ENCODE assay signal across 19 cellular contexts in the genomic region with DNA sequence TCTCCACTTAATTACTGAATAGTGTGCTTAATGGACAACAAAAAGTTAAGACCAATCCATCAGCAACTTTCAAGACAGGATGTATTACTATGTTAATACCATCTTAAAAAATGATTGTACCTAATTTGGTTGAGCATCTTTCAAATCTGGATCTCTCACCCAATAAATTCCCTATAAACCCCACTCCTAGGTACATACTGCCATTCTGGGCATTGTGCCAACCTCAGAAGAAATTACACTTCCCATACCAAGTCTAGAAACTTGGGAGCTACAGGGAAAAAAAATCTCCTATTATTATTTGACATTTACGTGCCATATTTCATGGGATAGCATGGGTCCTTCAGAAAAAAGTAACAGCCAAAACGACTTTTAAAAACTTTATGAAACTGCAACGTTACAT.
DNase-seq lines count a peak whose midpoint lies in the region; ATAC-seq and TF ChIP-seq lines count a peak whose summit lies in the region.
"Had no signal": no experiment of that assay in that cellular context is flagged by ENCODE, and none has a peak within 500 bp of the region (broad histone marks: within the 10 kb centered on the region; RNA-seq: fewer than 3 reads in every experiment).

No MANE protein-coding gene starts in this region.

- H3K36me3 ChIP-seq in HEK293 (ENCODE audit: control insufficient read depth in 2 of 2, insufficient read depth in 1 of 2, low read length in 2 of 2), result peaks cover 59 to 88% of the 10 kb centered on the region in 2 experiments
- H3K36me3 ChIP-seq: breast epithelium had no signal

- H3K4me1 Mint-ChIP-seq in activated naive CD4-positive, alpha-beta T cell treated with anti-CD3 and anti-CD28 coated beads, Interleukin-2, amount 50 U/mL, for 24 hours, result peaks cover 70% of the 10 kb centered on the region
- peaks cover 59% of the 10 kb centered on the region for H3K4me1 Mint-ChIP-seq in activated naive CD8-positive, alpha-beta T cell (ENCODE audit: low read depth)
- peaks cover 46% of the 10 kb centered on the region for H3K4me1 Mint-ChIP-seq in stimulated activated effector memory CD8-positive, alpha-beta T cell treated with anti-CD3 and anti-CD28 coated beads, Interleukin-12 subunit alpha, Interleukin-12 subunit beta, amount 100 ng/mL, for 72 hours
- peaks cover 50% of the 10 kb centered on the region for H3K4me1 Mint-ChIP-seq in stimulated activated memory B cell treated with anti-CD40 and anti-IgM and Interleukin-4, amounts not matched to agents 10 μg/mL and 1 μg/mL and 100 μg/mL, for 72 hours

- H3K4me3 Mint-ChIP-seq in activated naive CD4-positive, alpha-beta T cell treated with anti-CD3 and anti-CD28 coated beads, Interleukin-2, amount 50 U/mL, for 24 hours, result peak overlapping the region; percentile 95
- peak overlapping the region; percentile 56 for H3K4me3 Mint-ChIP-seq in activated naive CD8-positive, alpha-beta T cell
- peak overlapping the region; percentile 89 for H3K4me3 Mint-ChIP-seq in stimulated activated effector memory CD8-positive, alpha-beta T cell treated with anti-CD3 and anti-CD28 coated beads, Interleukin-12 subunit alpha, Interleukin-12 subunit beta, amount 100 ng/mL, for 72 hours
- H3K4me3 Mint-ChIP-seq in stimulated activated memory B cell treated with anti-CD40 and anti-IgM and Interleukin-4, amounts not matched to agents 10 μg/mL and 1 μg/mL and 100 μg/mL, for 72 hours, result no peak overlapping the region

- POLR2A ChIA-PET in HEK293 (lab: Yijun Ruan, JAX), result interaction anchor here (9.8 kb wide), 1 partner anchor 39 kb away, joined by 510 read pairs; no protein-coding TSS in a partner anchor

- no peak overlapping the region for H3K27ac ChIP-seq in HEK293 (ENCODE audit: extremely low read depth, low read depth, low read length)
- H3K27ac ChIP-seq: breast epithelium, esophagus muscularis mucosa, left lung, pancreas had no signal

- CTCF ChIA-PET in HEK293 (lab: Yijun Ruan, JAX), result no interaction called here

- TF ChIP-seq CTCF in HEK293 (tag by site-specific recombination; IDR thresholded peaks at IDR 0.05), result no peak

- H3K9me3 Mint-ChIP-seq in activated naive CD4-positive, alpha-beta T cell treated with anti-CD3 and anti-CD28 coated beads, Interleukin-2, amount 50 U/mL, for 24 hours, result no peaks in the 10 kb centered on the region
- H3K9me3 Mint-ChIP-seq in activated naive CD8-positive, alpha-beta T cell (ENCODE audit: low read depth), result no peaks in the 10 kb centered on the region
- no peaks in the 10 kb centered on the region for H3K9me3 Mint-ChIP-seq in stimulated activated effector memory CD8-positive, alpha-beta T cell treated with anti-CD3 and anti-CD28 coated beads, Interleukin-12 subunit alpha, Interleukin-12 subunit beta, amount 100 ng/mL, for 72 hours
- H3K9me3 Mint-ChIP-seq in stimulated activated memory B cell treated with anti-CD40 and anti-IgM and Interleukin-4, amounts not matched to agents 10 μg/mL and 1 μg/mL and 100 μg/mL, for 72 hours, result no peaks in the 10 kb centered on the region

- no peak for TF ChIP-seq POLR2A in GM18505 (IDR thresholded peaks at IDR 0.05; ENCODE audit: borderline replicate concordance, extremely low read depth, insufficient read depth, insufficient read length)

- no peak overlapping the region for H3K4me3 ChIP-seq in HEK293 (ENCODE audit: low read depth, low read length)
- H3K4me3 ChIP-seq: breast epithelium, esophagus muscularis mucosa, left lung, pancreas had no signal

- no peaks in the 10 kb centered on the region for H3K9me3 ChIP-seq in HEK293 (ENCODE audit: control insufficient read depth, insufficient read depth, low read depth, low read length)
- H3K9me3 ChIP-seq: breast epithelium, esophagus muscularis mucosa, left lung, pancreas had no signal

- H3K36me3 Mint-ChIP-seq in activated naive CD4-positive, alpha-beta T cell treated with anti-CD3 and anti-CD28 coated beads, Interleukin-2, amount 50 U/mL, for 24 hours, result peaks cover 50% of the 10 kb centered on the region
- peaks cover 41% of the 10 kb centered on the region for H3K36me3 Mint-ChIP-seq in activated naive CD8-positive, alpha-beta T cell
- peaks cover 100% of the 10 kb centered on the region for H3K36me3 Mint-ChIP-seq in stimulated activated effector memory CD8-positive, alpha-beta T cell treated with anti-CD3 and anti-CD28 coated beads, Interleukin-12 subunit alpha, Interleukin-12 subunit beta, amount 100 ng/mL, for 72 hours
- H3K36me3 Mint-ChIP-seq in stimulated activated memory B cell treated with anti-CD40 and anti-IgM and Interleukin-4, amounts not matched to agents 10 μg/mL and 1 μg/mL and 100 μg/mL, for 72 hours, result peaks cover 72% of the 10 kb centered on the region

- peaks cover 3% of the 10 kb centered on the region; the same call in 1 of the 2 replicates for H3K4me1 ChIP-seq in HEK293 (ENCODE audit: control insufficient read depth, insufficient read depth, low read length)
- H3K4me1 ChIP-seq: breast epithelium had no signal

- DNase-seq in activated naive CD4-positive, alpha-beta T cell treated with anti-CD3 and anti-CD28 coated beads, Interleukin-2, amount 50 U/mL, for 16 hours, result no peak
- no peak for DNase-seq in stimulated activated effector memory CD8-positive, alpha-beta T cell treated with anti-CD3 and anti-CD28 coated beads, Interleukin-12 subunit alpha, Interleukin-12 subunit beta, amount 100 ng/mL, for 72 hours (ENCODE audit: low spot score in 2 of 2)
- DNase-seq in HuH-7 (ENCODE audit: low spot score), result no peak
- DNase-seq: activated CD8-positive, alpha-beta memory T cell treated with anti-CD3 and anti-CD28 coated beads for 24 hours; activated gamma-delta T cell treated with Interleukin-2 at 50 U/mL for 16 hours; Karpas-422; left lung; NCI-H1417 treated with DMSO at 0.1 percent for 48 hours; NCI-H774; pancreas; RPMI8226; stimulated activated CD4-positive, alpha-beta T cell treated with anti-CD3 and anti-CD28 coated beads, Interleukin-4, amount 100 ng/mL, for 1 hour had no signal

- no peaks in the 10 kb centered on the region for H3K27me3 Mint-ChIP-seq in activated naive CD4-positive, alpha-beta T cell treated with anti-CD3 and anti-CD28 coated beads, Interleukin-2, amount 50 U/mL, for 24 hours
- no peaks in the 10 kb centered on the region for H3K27me3 Mint-ChIP-seq in activated naive CD8-positive, alpha-beta T cell
- H3K27me3 Mint-ChIP-seq in stimulated activated memory B cell treated with anti-CD40 and anti-IgM and Interleukin-4, amounts not matched to agents 10 μg/mL and 1 μg/mL and 100 μg/mL, for 72 hours, result no peaks in the 10 kb centered on the region

- no peak overlapping the region for H3K27ac Mint-ChIP-seq in activated naive CD4-positive, alpha-beta T cell treated with anti-CD3 and anti-CD28 coated beads, Interleukin-2, amount 50 U/mL, for 24 hours
- peak overlapping the region; percentile 24 for H3K27ac Mint-ChIP-seq in activated naive CD8-positive, alpha-beta T cell
- H3K27ac Mint-ChIP-seq in stimulated activated effector memory CD8-positive, alpha-beta T cell treated with anti-CD3 and anti-CD28 coated beads, Interleukin-12 subunit alpha, Interleukin-12 subunit beta, amount 100 ng/mL, for 72 hours, result peak overlapping the region; percentile 23
- no peak overlapping the region for H3K27ac Mint-ChIP-seq in stimulated activated memory B cell treated with anti-CD40 and anti-IgM and Interleukin-4, amounts not matched to agents 10 μg/mL and 1 μg/mL and 100 μg/mL, for 72 hours

- ATAC-seq in stimulated activated effector memory CD8-positive, alpha-beta T cell treated with anti-CD3 and anti-CD28 coated beads, Interleukin-12 subunit alpha, Interleukin-12 subunit beta, amount 100 ng/mL, for 72 hours, result no peak
- no peak for ATAC-seq in GM18505 (IDR thresholded peaks at IDR 0.05; ENCODE audit: unreplicated experiment)
- no peak for ATAC-seq in stimulated activated memory B cell treated with anti-CD40 and anti-IgM and Interleukin-4, amounts not matched to agents 10 μg/mL and 1 μg/mL and 100 μg/mL, for 72 hours
- ATAC-seq: left lung, pancreas had no signal

TF ChIP-seq in HEK293, 187 proteins besides CTCF, POLR2A, EP300 and RAD21:
- TF ChIP-seq KLF10 (tag by site-specific recombination; IDR thresholded peaks at IDR 0.05) (0 out of 2 replicates have a peak, but pooled peaks have one; percentile 19), ZNF660 (tag by site-specific recombination; IDR thresholded peaks at IDR 0.05) (0 out of 2 replicates have a peak, but pooled peaks have one; percentile 40), IKZF3 (tag by site-specific recombination; IDR thresholded peaks at IDR 0.05) (peak; percentile 58; the same call in 1 of the 2 replicates), ZNF426 (tag by site-specific recombination; IDR thresholded peaks at IDR 0.05) (no peak), ZNF146 (tag by site-specific recombination; IDR thresholded peaks at IDR 0.05) (no peak), ZNF707 (tag by site-specific recombination; IDR thresholded peaks at IDR 0.05) (peak; percentile 87)
- TF ChIP-seq, protein P1, sequence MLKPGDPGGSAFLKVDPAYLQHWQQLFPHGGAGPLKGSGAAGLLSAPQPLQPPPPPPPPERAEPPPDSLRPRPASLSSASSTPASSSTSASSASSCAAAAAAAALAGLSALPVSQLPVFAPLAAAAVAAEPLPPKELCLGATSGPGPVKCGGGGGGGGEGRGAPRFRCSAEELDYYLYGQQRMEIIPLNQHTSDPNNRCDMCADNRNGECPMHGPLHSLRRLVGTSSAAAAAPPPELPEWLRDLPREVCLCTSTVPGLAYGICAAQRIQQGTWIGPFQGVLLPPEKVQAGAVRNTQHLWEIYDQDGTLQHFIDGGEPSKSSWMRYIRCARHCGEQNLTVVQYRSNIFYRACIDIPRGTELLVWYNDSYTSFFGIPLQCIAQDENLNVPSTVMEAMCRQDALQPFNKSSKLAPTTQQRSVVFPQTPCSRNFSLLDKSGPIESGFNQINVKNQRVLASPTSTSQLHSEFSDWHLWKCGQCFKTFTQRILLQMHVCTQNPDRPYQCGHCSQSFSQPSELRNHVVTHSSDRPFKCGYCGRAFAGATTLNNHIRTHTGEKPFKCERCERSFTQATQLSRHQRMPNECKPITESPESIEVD (tag by site-specific recombination; IDR thresholded peaks at IDR 0.05), result peak; percentile 77

Comparison
In these comparisons a context has a peak if more than half of its experiments do, and no peak if none do; other contexts are left out.
1. H3K27ac Mint-ChIP-seq: peak in activated naive CD8-positive, alpha-beta T cell (single experiment) and stimulated activated effector memory CD8-positive, alpha-beta T cell treated with anti-CD3 and anti-CD28 coated beads, Interleukin-12 subunit alpha, Interleukin-12 subunit beta, amount 100 ng/mL, for 72 hours (single experiment); none in activated naive CD4-positive, alpha-beta T cell treated with anti-CD3 and anti-CD28 coated beads, Interleukin-2, amount 50 U/mL, for 24 hours (single experiment) and stimulated activated memory B cell treated with anti-CD40 and anti-IgM and Interleukin-4, amounts not matched to agents 10 μg/mL and 1 μg/mL and 100 μg/mL, for 72 hours (single experiment).